Comparison of ENCODE assay signal across 22 cellular contexts in genomic region chr6:30564114-30564513, GRCh38. TPM values are rescaled to one million over a fixed set of nuclear protein-coding genes. Genes with fewer than 3 reads are reported as not detected.
A peak's percentile ranks its signal among the peaks of the same experiment; 100 is the strongest.
DNase-seq lines count a peak whose midpoint lies in the region; ATAC-seq and TF ChIP-seq lines count a peak whose summit lies in the region.
"Had no signal": no experiment of that assay in that cellular context is flagged by ENCODE, and none has a peak within 500 bp of the region (broad histone marks: within the 10 kb centered on the region; RNA-seq: fewer than 3 reads in every experiment).

No MANE protein-coding gene starts in this region.

- H3K79me2 ChIP-seq in PC-3 (ENCODE audit: low read length): peaks cover 7% of the 10 kb centered on the region; the same call in 1 of the 2 replicates

- H3K27ac Mint-ChIP-seq in CD4-positive, alpha-beta T cell: peak overlapping the region; percentile 34
- H3K27ac Mint-ChIP-seq in CD8-positive, alpha-beta memory T cell: peak overlapping the region in 5 of 8 donors; percentile 2 to 51 (median 17)
- peak overlapping the region; percentile 40 for H3K27ac Mint-ChIP-seq in activated naive CD8-positive, alpha-beta T cell treated with anti-CD3 and anti-CD28 coated beads for 36 hours
- peak overlapping the region; percentile 86 for H3K27ac Mint-ChIP-seq in nephron progenitor cell

- no peak overlapping the region for H3K4me3 ChIP-seq in CD8-positive, alpha-beta memory T cell (ENCODE audit: low read length)
- no peak overlapping the region for H3K4me3 ChIP-seq in PC-3 (ENCODE audit: low read length)

- H3K9ac ChIP-seq in PC-3 (ENCODE audit: low read length): no peak overlapping the region

- no peak overlapping the region for H3K4me3 Mint-ChIP-seq in CD4-positive, alpha-beta T cell
- H3K4me3 Mint-ChIP-seq in CD8-positive, alpha-beta memory T cell: peak overlapping the region in 1 of 7 donors; percentile 12
- H3K4me3 Mint-ChIP-seq in activated naive CD8-positive, alpha-beta T cell treated with anti-CD3 and anti-CD28 coated beads for 36 hours: no peak overlapping the region
- no peak overlapping the region for H3K4me3 Mint-ChIP-seq in nephron progenitor cell
- H3K4me3 Mint-ChIP-seq: H9 had no signal

- no peaks in the 10 kb centered on the region for H3K9me3 Mint-ChIP-seq in CD4-positive, alpha-beta T cell
- H3K9me3 Mint-ChIP-seq in CD8-positive, alpha-beta memory T cell: no peaks in the 10 kb centered on the region
- no peaks in the 10 kb centered on the region for H3K9me3 Mint-ChIP-seq in activated naive CD8-positive, alpha-beta T cell treated with anti-CD3 and anti-CD28 coated beads for 36 hours
- no peaks in the 10 kb centered on the region for H3K9me3 Mint-ChIP-seq in nephron progenitor cell
- H3K9me3 Mint-ChIP-seq: H9 had no signal

- H3K36me3 Mint-ChIP-seq in CD4-positive, alpha-beta T cell (ENCODE audit: low read depth): peaks cover 29% of the 10 kb centered on the region
- H3K36me3 Mint-ChIP-seq in CD8-positive, alpha-beta memory T cell: peaks cover 5 to 25% (median 6%) of the 10 kb centered on the region in 3 donors
- H3K36me3 Mint-ChIP-seq in activated naive CD8-positive, alpha-beta T cell treated with anti-CD3 and anti-CD28 coated beads for 36 hours: peaks cover 42% of the 10 kb centered on the region
- H3K36me3 Mint-ChIP-seq in nephron progenitor cell (ENCODE audit: low read depth): peaks cover 55% of the 10 kb centered on the region

- peaks cover 11% of the 10 kb centered on the region for H3K36me3 ChIP-seq in CD8-positive, alpha-beta memory T cell (ENCODE audit: insufficient read depth, low read length)
- H3K36me3 ChIP-seq in PC-3 (ENCODE audit: low read depth, low read length): peaks cover 21% of the 10 kb centered on the region

- no peaks in the 10 kb centered on the region for H3K9me3 ChIP-seq in CD4-positive, alpha-beta T cell (ENCODE audit: control insufficient read depth, low read length)
- no peaks in the 10 kb centered on the region for H3K9me3 ChIP-seq in CD8-positive, alpha-beta memory T cell (ENCODE audit: low read length)
- no peaks in the 10 kb centered on the region for H3K9me3 ChIP-seq in PC-3 (ENCODE audit: low read length)

- H2AFZ ChIP-seq in PC-3 (ENCODE audit: low read length): no peak overlapping the region

- no peaks in the 10 kb centered on the region for H3K27me3 ChIP-seq in CD4-positive, alpha-beta T cell (ENCODE audit: control insufficient read depth, insufficient read depth, low read length)
- H3K27me3 ChIP-seq in CD8-positive, alpha-beta memory T cell (ENCODE audit: insufficient read depth, low read length, poor library complexity, severe bottlenecking): no peaks in the 10 kb centered on the region
- H3K27me3 ChIP-seq in PC-3 (ENCODE audit: low read length): no peaks in the 10 kb centered on the region

- DNase-seq in CD4-positive, alpha-beta T cell: no peak
- no peak for DNase-seq in CD8-positive, alpha-beta memory T cell
- DNase-seq in activated naive CD8-positive, alpha-beta T cell treated with anti-CD3 and anti-CD28 coated beads for 36 hours: no peak
- no peak for DNase-seq in nephron progenitor cell
- no peak for DNase-seq in HEK293T (ENCODE audit: extremely low spot score)
- DNase-seq in RWPE1 (ENCODE audit: low spot score): no peak
- DNase-seq in PC-3: no peak
- DNase-seq: ACHN, COR-L47, GF-D8, H9, KBM-7, MV-4-11, NCI-H1417, NCI-H187, NCI-H2107, NCI-H510A, NCI-H748 treated with DMSO at 0.1 percent for 48 hours, OCI-M1, SHP77 treated with DMSO at 0.1 percent for 48 hours had no signal

- no peaks in the 10 kb centered on the region for H3K9me2 ChIP-seq in PC-3 (replicated peaks; ENCODE audit: low read length)

- CTCF ChIA-PET in CD4-positive, alpha-beta T cell (lab: Charles Lee): interaction anchor here (1.1 to 1.4 kb wide), 2 partner anchors 22 to 33 kb away, joined by 3 to 7 read pairs; no protein-coding TSS in a partner anchor
- CTCF ChIA-PET in CD8-positive, alpha-beta memory T cell (lab: Charles Lee): interaction anchor here (1.0 to 2.1 kb wide), 3 partner anchors 13 to 34 kb away, joined by 3 to 8 read pairs (median 4); no protein-coding TSS in a partner anchor
- CTCF ChIA-PET in HEK293T (lab: Yijun Ruan, JAX): no interaction called here
- CTCF ChIA-PET in RWPE1 (lab: Yijun Ruan, JAX): no interaction called here
- CTCF ChIA-PET in PC-3 (lab: Charles Lee): interaction anchor here (0.6 kb wide), 1 partner anchor 73 kb away, joined by 13 read pairs; no protein-coding TSS in a partner anchor

- H3K4me1 Mint-ChIP-seq in CD4-positive, alpha-beta T cell (ENCODE audit: low read depth): peaks cover 14% of the 10 kb centered on the region
- H3K4me1 Mint-ChIP-seq in CD8-positive, alpha-beta memory T cell: peaks cover 7 to 26% (median 22%) of the 10 kb centered on the region in 3 donors
- H3K4me1 Mint-ChIP-seq in activated naive CD8-positive, alpha-beta T cell treated with anti-CD3 and anti-CD28 coated beads for 36 hours: peaks cover 31% of the 10 kb centered on the region
- H3K4me1 Mint-ChIP-seq in nephron progenitor cell: peaks cover 5% of the 10 kb centered on the region

- BruUV-seq in PC-3 (replicated peaks; lab: Mats Ljungman, UMichigan): no TSS peak

- no peaks in the 10 kb centered on the region for H3K27me3 Mint-ChIP-seq in CD4-positive, alpha-beta T cell
- H3K27me3 Mint-ChIP-seq in CD8-positive, alpha-beta memory T cell: no peaks in the 10 kb centered on the region
- H3K27me3 Mint-ChIP-seq in activated naive CD8-positive, alpha-beta T cell treated with anti-CD3 and anti-CD28 coated beads for 36 hours: no peaks in the 10 kb centered on the region
- H3K27me3 Mint-ChIP-seq in nephron progenitor cell (ENCODE audit: low read depth, poor library complexity): peaks cover 3% of the 10 kb centered on the region

- peaks cover 4% of the 10 kb centered on the region for H3K4me1 ChIP-seq in CD8-positive, alpha-beta memory T cell (ENCODE audit: insufficient read depth, low read length)
- H3K4me1 ChIP-seq in PC-3 (ENCODE audit: insufficient read depth, low read length): no peaks in the 10 kb centered on the region

- intact Hi-C loops in CD4-positive, alpha-beta T cell (cut with DNase I, micrococcal nuclease): no loop called here
- intact Hi-C loops in PC-3 (cut with micrococcal nuclease): no loop called here

- POLR2A ChIA-PET in CD4-positive, alpha-beta T cell (lab: Charles Lee): interaction anchor here (1.8 to 1.9 kb wide), 2 partner anchors 34 to 50 kb away, joined by 5 to 6 read pairs; no protein-coding TSS in a partner anchor
- POLR2A ChIA-PET in CD8-positive, alpha-beta memory T cell (lab: Charles Lee): no interaction called here
- POLR2A ChIA-PET in HEK293T (lab: Yijun Ruan, JAX): interaction anchor here (0.6 kb wide), 1 partner anchor 157 kb away, joined by 3 read pairs; no protein-coding TSS in a partner anchor
- POLR2A ChIA-PET in RWPE1 (lab: Yijun Ruan, JAX; ENCODE audit: low non-redundant PET): no interaction called here
- POLR2A ChIA-PET in PC-3 (lab: Charles Lee; ENCODE audit: unreplicated experiment): no interaction called here

- no peak for TF ChIP-seq CTCF in CD4-positive, alpha-beta T cell (IDR thresholded peaks at IDR 0.05)
- TF ChIP-seq CTCF in nephron progenitor cell (IDR thresholded peaks at IDR 0.05) (no peak), RWPE1 (conservative IDR thresholded peaks at IDR 0.05; ENCODE audit: low read depth) (no peak), PC-3 (conservative IDR thresholded peaks at IDR 0.05; ENCODE audit: low read depth, low read length) (no peak)

- H4K20me1 ChIP-seq in PC-3 (ENCODE audit: low read length): no peaks in the 10 kb centered on the region

- ATAC-seq in CD4-positive, alpha-beta T cell (ENCODE audit: poor library complexity): no peak
- no peak for ATAC-seq in PC-3
- ATAC-seq: SK-N-SH treated with all-trans-retinoic acid at 6 μM for 48 hours had no signal

- peaks cover 3% of the 10 kb centered on the region for H3F3A ChIP-seq in PC-3 (ENCODE audit: low read length, unreplicated experiment)

- H3K4me2 ChIP-seq in PC-3 (ENCODE audit: low read length): no peak overlapping the region

- no peak overlapping the region for H3K27ac ChIP-seq in CD4-positive, alpha-beta T cell (ENCODE audit: low read depth, low read length)
- H3K27ac ChIP-seq in CD8-positive, alpha-beta memory T cell (ENCODE audit: low read depth, low read length): no peak overlapping the region
- H3K27ac ChIP-seq in RWPE1 (no peak overlapping the region), PC-3 (ENCODE audit: low read length) (no peak overlapping the region)
- H3K27ac ChIP-seq: C4-2B had no signal

RNA-seq across cellular contexts. Expression of gene PRR3, which starts 7.0 kb away (rescaled TPM):
- 10 to 100 TPM; 10.3 to 13.2 TPM for total RNA-seq in CD4-positive, alpha-beta T cell
- total RNA-seq in CD8-positive, alpha-beta memory T cell: 10 to 100 TPM; 28.2 to 28.9 TPM
- 8.9 TPM for polyA plus RNA-seq in CD8-positive, alpha-beta memory T cell
- total RNA-seq in activated naive CD8-positive, alpha-beta T cell treated with anti-CD3 and anti-CD28 coated beads for 36 hours: 10 to 100 TPM; 32.7 to 34.4 TPM
- 4.8 and 6.1 TPM in 2 replicates for total RNA-seq in PC-3 (2014; rRNA removed)

RNA-seq across cellular contexts. Expression of gene ABCF1, which starts 7.1 kb away (rescaled TPM):
- 10 to 100 TPM; 86.1 to 88.0 TPM for total RNA-seq in CD4-positive, alpha-beta T cell
- total RNA-seq in CD8-positive, alpha-beta memory T cell: 100 to 1,000 TPM; 127 to 133 TPM
- 54.0 TPM for polyA plus RNA-seq in CD8-positive, alpha-beta memory T cell
- total RNA-seq in activated naive CD8-positive, alpha-beta T cell treated with anti-CD3 and anti-CD28 coated beads for 36 hours: 100 to 1,000 TPM; 122 TPM
- total RNA-seq in PC-3 (2014; rRNA removed): 67.3 and 77.3 TPM in 2 replicates

RNA-seq across cellular contexts. Expression of gene GNL1, which starts 7.8 kb away (rescaled TPM):
- 100 to 1,000 TPM; 145 to 151 TPM for total RNA-seq in CD4-positive, alpha-beta T cell
- total RNA-seq in CD8-positive, alpha-beta memory T cell: 100 to 1,000 TPM; 100 to 102 TPM
- 49.8 TPM for polyA plus RNA-seq in CD8-positive, alpha-beta memory T cell
- total RNA-seq in activated naive CD8-positive, alpha-beta T cell treated with anti-CD3 and anti-CD28 coated beads for 36 hours: 100 to 1,000 TPM; 123 to 126 TPM
- total RNA-seq in PC-3 (2014; rRNA removed): 34.7 and 46.7 TPM in 2 replicates

RNA-seq across cellular contexts. Expression of gene PPP1R10, which starts 52.9 kb away (rescaled TPM):
- total RNA-seq in CD4-positive, alpha-beta T cell: 10 to 100 TPM; 92.2 to 95.3 TPM
- 100 to 1,000 TPM; 115 to 117 TPM for total RNA-seq in CD8-positive, alpha-beta memory T cell
- polyA plus RNA-seq in CD8-positive, alpha-beta memory T cell: 27.3 TPM
- total RNA-seq in activated naive CD8-positive, alpha-beta T cell treated with anti-CD3 and anti-CD28 coated beads for 36 hours: 10 to 100 TPM; 80.5 to 84.6 TPM
- 44.2 and 44.5 TPM in 2 replicates for total RNA-seq in PC-3 (2014; rRNA removed)

RNA-seq across cellular contexts. Expression of gene MRPS18B, which starts 53.5 kb away (rescaled TPM):
- 10 to 100 TPM; 15.3 to 15.5 TPM for total RNA-seq in CD4-positive, alpha-beta T cell
- 100 to 1,000 TPM; 102 to 103 TPM for total RNA-seq in CD8-positive, alpha-beta memory T cell
- 113 TPM for polyA plus RNA-seq in CD8-positive, alpha-beta memory T cell
- total RNA-seq in activated naive CD8-positive, alpha-beta T cell treated with anti-CD3 and anti-CD28 coated beads for 36 hours: 100 to 1,000 TPM; 113 to 116 TPM
- 69.9 and 91.0 TPM in 2 replicates for total RNA-seq in PC-3 (2014; rRNA removed)

Comparison
In these comparisons a context has a peak if more than half of its experiments do, and no peak if none do; other contexts are left out.
1. H3K27ac Mint-ChIP-seq: peak in every context shown above with its lines; median percentile 86 in nephron progenitor cell; 40 in activated naive CD8-positive, alpha-beta T cell treated with anti-CD3 and anti-CD28 coated beads for 36 hours; 34 in CD4-positive, alpha-beta T cell; 17 in CD8-positive, alpha-beta memory T cell.
2. CTCF ChIA-PET loops: an anchor here in CD4-positive, alpha-beta T cell (1.1 to 1.4 kb wide), CD8-positive, alpha-beta memory T cell (1.0 to 2.1 kb wide) and PC-3 (0.6 kb wide); none called in HEK293T and RWPE1.
3. POLR2A ChIA-PET loops: an anchor here in CD4-positive, alpha-beta T cell (1.8 to 1.9 kb wide) and HEK293T (0.6 kb wide); none called in CD8-positive, alpha-beta memory T cell, RWPE1 and PC-3.